Comparison of ENCODE assay signal across 12 cellular contexts in the genomic region with DNA sequence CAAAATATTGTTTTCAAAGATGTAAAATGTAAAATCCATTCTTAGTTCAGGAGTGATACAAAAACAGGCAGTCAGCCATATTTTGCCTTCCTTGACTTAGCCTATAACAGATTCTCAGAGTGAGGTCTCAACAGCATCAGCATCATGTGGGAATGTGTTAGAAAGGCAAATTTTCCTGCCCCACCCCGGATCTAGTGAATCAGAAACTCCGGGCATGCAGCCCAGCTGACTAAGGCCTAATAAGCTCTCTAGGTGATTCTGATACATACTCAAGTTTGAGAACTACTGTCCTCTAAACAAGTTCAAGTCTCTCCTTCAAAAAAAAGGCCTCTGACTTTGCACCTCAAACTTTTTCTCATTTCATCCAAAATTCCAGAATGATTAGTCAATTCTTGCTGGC. TPM values are rescaled to one million over a fixed set of nuclear protein-coding genes. Genes with fewer than 3 reads are reported as not detected.
DNase-seq lines count a peak whose midpoint lies in the region; ATAC-seq and TF ChIP-seq lines count a peak whose summit lies in the region.
"Had no signal": no experiment of that assay in that cellular context is flagged by ENCODE, and none has a peak within 500 bp of the region (broad histone marks: within the 10 kb centered on the region; RNA-seq: fewer than 3 reads in every experiment).

No MANE protein-coding gene starts in this region.

- H3K4me1 ChIP-seq in tibial artery, result peaks cover 0 to 6% (median 2%) of the 10 kb centered on the region in 4 donors

- H3K4me3 ChIP-seq in astrocyte of the cerebellum (ENCODE audit: low read depth, low read length), result no peak overlapping the region
- no peak overlapping the region for H3K4me3 ChIP-seq in tibial artery
- H3K4me3 ChIP-seq: GM12878 had no signal

- H3K27me3 ChIP-seq in tibial artery, result no peaks in the 10 kb centered on the region

- ATAC-seq in left ventricle myocardium superior (peak; percentile 40), HG03460 (IDR thresholded peaks at IDR 0.05; ENCODE audit: unreplicated experiment) (no peak)
- ATAC-seq: GM12878; natural killer cell treated with Interleukin-12 subunit alpha and Interleukin-12 subunit beta and Interleukin-15 and Interleukin-18, amount 100 ng/mL, for 72 hours had no signal

- DNase-seq in DMS 273 (lab: John Stamatoyannopoulos, UW; ENCODE audit: unreplicated experiment), result peak; percentile 16
- no peak for DNase-seq in DMS 273 treated with DMSO at 0.1 percent for 48 hours (lab: John Stamatoyannopoulos, UW)
- DNase-seq in astrocyte of the cerebellum (ENCODE audit: low read depth), result peak; percentile 94
- DNase-seq in left ventricle myocardium superior, result peak; percentile 60
- DNase-seq in tibial artery, result peak; percentile 71 to 72
- no peak for DNase-seq in G401 (ENCODE audit: low spot score)
- no peak for DNase-seq in DMS53 treated with DMSO at 0.1 percent for 48 hours (lab: John Stamatoyannopoulos, UW; ENCODE audit: unreplicated experiment)
- DNase-seq: activated T-cell treated with anti-CD3 and anti-CD28 coated beads for 4 hours had no signal

- H3K9me3 ChIP-seq in tibial artery, result no peaks in the 10 kb centered on the region

- TF ChIP-seq CTCF in astrocyte of the cerebellum (IDR thresholded peaks at IDR 0.05; ENCODE audit: low read depth, low read length, missing control alignments) (no peak), tibial artery (IDR thresholded peaks at IDR 0.05) (no peak)

- in situ Hi-C loops in astrocyte of the cerebellum (cut with HindIII; ENCODE audit: low sequenced_read_pairs), result no loop called here
- in situ Hi-C loops in G401 (cut with HindIII; ENCODE audit: low sequenced_read_pairs), result no loop called here

- intact Hi-C loops in left ventricle myocardium superior (cut with micrococcal nuclease), result no loop called here
- intact Hi-C loops in tibial artery (cut with DNase I; ENCODE audit: low total_unique reads), result no loop called here

- no peak overlapping the region for H3K27ac ChIP-seq in tibial artery
- H3K27ac ChIP-seq: 22Rv1 had no signal

- no peaks in the 10 kb centered on the region for H3K36me3 ChIP-seq in tibial artery

RNA-seq across cellular contexts. Expression of gene PRRC2C, which starts 46.9 kb away (rescaled TPM):
- total RNA-seq in left ventricle myocardium superior, result 51.7 TPM
- 18.0 and 33.4 TPM in 2 replicates for total RNA-seq in G401 (2014; rRNA removed; shearing (Covaris generic))

Comparison
In these comparisons a context has a peak if more than half of its experiments do, and no peak if none do; other contexts are left out.
1. DNase-seq: peak in DMS 273 (single experiment), astrocyte of the cerebellum (single experiment), left ventricle myocardium superior (single experiment) and tibial artery (2 of 2); none in DMS 273 treated with DMSO at 0.1 percent for 48 hours (single experiment), G401 (single experiment) and DMS53 treated with DMSO at 0.1 percent for 48 hours (single experiment).